In the genomic region with DNA sequence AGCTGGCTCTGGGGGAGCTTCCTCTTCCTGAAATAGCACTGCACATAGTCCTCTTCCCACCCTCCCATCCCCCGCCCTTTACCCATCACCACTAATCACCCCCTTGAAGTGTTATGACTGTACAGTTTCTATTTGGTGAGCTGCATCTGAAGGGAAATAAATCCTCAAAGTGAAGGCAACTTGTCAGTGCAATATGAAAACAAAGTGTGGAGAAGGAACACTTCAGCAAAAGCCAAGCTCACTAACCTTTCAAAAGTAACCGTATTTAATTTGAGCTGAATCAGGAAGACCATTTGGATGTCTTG, we compare ENCODE assay signal across 22 cellular contexts. TPM values are rescaled to one million over a fixed set of nuclear protein-coding genes. Genes with fewer than 3 reads are reported as not detected.
"Had no signal": no experiment of that assay in that cellular context is flagged by ENCODE, and none has a peak within 500 bp of the region (broad histone marks: within the 10 kb centered on the region; RNA-seq: fewer than 3 reads in every experiment).

No MANE protein-coding gene starts in this region.

- H3K36me3 ChIP-seq: esophagus squamous epithelium, neutrophil, pancreas, spleen, tibial artery had no signal

- H3K4me1 ChIP-seq: esophagus squamous epithelium, spleen, testis, tibial artery had no signal

- H3K9me3 ChIP-seq: esophagus squamous epithelium, neutrophil, pancreas, testis, tibial artery had no signal

- ATAC-seq: effector memory CD8-positive, alpha-beta T cell; left lobe of liver; natural killer cell; pancreas; stimulated activated naive CD8-positive, alpha-beta T cell treated with anti-CD3 and anti-CD28 coated beads, Interleukin-15, Interleukin-2, amounts not matched to agents 100 U/mL and 50 U/mL, for 24 hours had no signal

- DNase-seq: cortex of kidney; effector memory CD8-positive, alpha-beta T cell; erythroblast; esophagus squamous epithelium; foreskin melanocyte; natural killer cell; pancreas; spleen; stimulated activated CD4-positive, alpha-beta T cell treated with anti-CD3 and anti-CD28 coated beads, Interleukin-4, amount 100 ng/mL, for 4 hours; stimulated activated naive CD8-positive, alpha-beta T cell treated with anti-CD3 and anti-CD28 coated beads, Interleukin-15, Interleukin-2, amounts not matched to agents 100 U/mL and 50 U/mL, for 24 hours; testis; tibial artery had no signal

- H3K27me3 ChIP-seq: esophagus squamous epithelium, neutrophil, pancreas, spleen, testis, tibial artery had no signal

- H3K4me3 ChIP-seq: esophagus squamous epithelium, lung, pancreas, skin epidermis, spleen, testis, tibial artery had no signal

- H3K27ac ChIP-seq: esophagus squamous epithelium, neutrophil, pancreas, skin epidermis, spleen, testis, tibial artery had no signal

RNA-seq across cellular contexts. Expression of gene CA10, which starts 44.0 kb away (rescaled TPM):
- total RNA-seq: dermis microvascular lymphatic vessel endothelial cell, left lobe of liver, natural killer cell, neural crest cell, omental fat pad, posterior vena cava, pulmonary artery endothelial cell had no signal
- polyA plus RNA-seq: liver had no signal
